ENCODE assay signal across 36 cellular contexts in genomic region chr5:170444181-170444580, GRCh38. TPM values are rescaled to one million over a fixed set of nuclear protein-coding genes. Genes with fewer than 3 reads are reported as not detected.
"Had no signal": no experiment of that assay in that cellular context is flagged by ENCODE, and none has a peak within 500 bp of the region (broad histone marks: within the 10 kb centered on the region; RNA-seq: fewer than 3 reads in every experiment).

No MANE protein-coding gene starts in this region.

- H3K36me3 ChIP-seq: cardiac muscle cell, Peyer's patch, SJSA1 had no signal

- H3K27ac ChIP-seq: cardiac muscle cell, KMS-11, Peyer's patch, SJSA1 had no signal

- H3K9me3 Mint-ChIP-seq: activated CD4-positive, alpha-beta T cell treated with anti-CD3 and anti-CD28 coated beads, Interleukin-2, amount 10 ng/mL, durations not matched to agents 7 days and 5 days; T-helper 1 cell treated with Interleukin-12 subunit alpha and Interleukin-12 subunit beta and Interleukin-4 antibody, amounts not matched to agents 30 μg/mL and 1 μg/mL, for 36 hours; T-helper 2 cell treated with Interferon-gamma antibody and Interleukin-4, amounts not matched to agents 5 μg/mL and 100 μg/mL, for 36 hours had no signal

- DNase-seq: activated CD4-positive, alpha-beta T cell treated with anti-CD3 and anti-CD28 coated beads for 36 hours; activated CD4-positive, alpha-beta T cell treated with anti-CD3 and anti-CD28 coated beads, Interleukin-2, amount 10 ng/mL, durations not matched to agents 7 days and 5 days; activated CD4-positive, alpha-beta T cell treated with anti-CD3 and anti-CD28 coated beads, Interleukin-2, amount 50 U/mL, for 48 hours; activated CD8-positive, alpha-beta memory T cell treated with anti-CD3 and anti-CD28 coated beads, Interleukin-2, amount 50 U/mL, for 48 hours; activated CD8-positive, alpha-beta T cell treated with anti-CD3 and anti-CD28 coated beads, Interleukin-2, amount 10 ng/mL, durations not matched to agents 7 days and 5 days; activated effector memory CD4-positive, alpha-beta T cell treated with anti-CD3 and anti-CD28 coated beads, Interleukin-2, amount 50 U/mL, for 16 hours; activated naive CD4-positive, alpha-beta T cell; activated naive CD4-positive, alpha-beta T cell treated with anti-CD3 and anti-CD28 coated beads, Interleukin-2, amount 50 U/mL, for 16 hours; activated naive CD8-positive, alpha-beta T cell treated with anti-CD3 and anti-CD28 coated beads for 36 hours; activated T-cell treated with anti-CD3 and anti-CD28 coated beads, Interleukin-2, amount 50 U/mL, for 72 hours; amniotic stem cell; aorta; NCI-H1092 treated with DMSO at 0.1 percent for 48 hours; NCI-H1417; NCI-H146; NCI-H187; NCI-H2029 treated with DMSO at 0.1 percent for 48 hours; NCI-H2107; NCI-H2171 treated with DMSO at 0.1 percent for 48 hours; NCI-H226; NCI-H446 treated with DMSO at 0.1 percent for 48 hours; NCI-H69; NK-92 treated with Interleukin-12 subunit alpha and Interleukin-12 subunit beta, amount 100 ng/mL, for 24 hours; PC-3; Peyer's patch; RPMI8226; SHP77 treated with DMSO at 0.1 percent for 48 hours; SK-N-SH had no signal

- H3K4me3 ChIP-seq: cardiac muscle cell, Peyer's patch, SJSA1 had no signal

- H3K27me3 ChIP-seq: cardiac muscle cell, Peyer's patch, SJSA1 had no signal

- H3K4me3 Mint-ChIP-seq: activated CD4-positive, alpha-beta T cell treated with anti-CD3 and anti-CD28 coated beads for 36 hours; activated CD4-positive, alpha-beta T cell treated with anti-CD3 and anti-CD28 coated beads, Interleukin-2, amount 10 ng/mL, durations not matched to agents 7 days and 5 days; activated CD8-positive, alpha-beta T cell treated with anti-CD3 and anti-CD28 coated beads, Interleukin-2, amount 10 ng/mL, durations not matched to agents 7 days and 5 days; activated naive CD8-positive, alpha-beta T cell treated with anti-CD3 and anti-CD28 coated beads for 36 hours; activated T-cell treated with anti-CD3 and anti-CD28 coated beads, Interleukin-2, amount 50 U/mL, for 72 hours; activated T-helper 17 cell treated with anti-CD3 and anti-CD28 coated beads, Interleukin-2, amount 50 U/mL, for 72 hours; T-helper 1 cell treated with Interleukin-12 subunit alpha and Interleukin-12 subunit beta and Interleukin-4 antibody, amounts not matched to agents 30 μg/mL and 1 μg/mL, for 36 hours; T-helper 2 cell treated with Interferon-gamma antibody and Interleukin-4, amounts not matched to agents 5 μg/mL and 100 μg/mL, for 36 hours; WTC11 had no signal

- H3K4me1 Mint-ChIP-seq: activated CD4-positive, alpha-beta T cell treated with anti-CD3 and anti-CD28 coated beads, Interleukin-2, amount 10 ng/mL, durations not matched to agents 7 days and 5 days; activated naive CD8-positive, alpha-beta T cell treated with anti-CD3 and anti-CD28 coated beads for 36 hours; activated T-helper 17 cell treated with anti-CD3 and anti-CD28 coated beads, Interleukin-2, amount 50 U/mL, for 72 hours had no signal

- H3K36me3 Mint-ChIP-seq: activated naive CD8-positive, alpha-beta T cell treated with anti-CD3 and anti-CD28 coated beads for 36 hours had no signal

- H3K4me1 ChIP-seq: Peyer's patch, SJSA1 had no signal

- H3K27me3 Mint-ChIP-seq: activated naive CD8-positive, alpha-beta T cell treated with anti-CD3 and anti-CD28 coated beads for 36 hours; activated T-helper 17 cell treated with anti-CD3 and anti-CD28 coated beads, Interleukin-2, amount 50 U/mL, for 72 hours had no signal

- H3K9me3 ChIP-seq: Peyer's patch, SJSA1, SK-N-SH had no signal

- H3K27ac Mint-ChIP-seq: activated CD4-positive, alpha-beta T cell treated with anti-CD3 and anti-CD28 coated beads for 36 hours; activated CD4-positive, alpha-beta T cell treated with anti-CD3 and anti-CD28 coated beads, Interleukin-2, amount 10 ng/mL, durations not matched to agents 7 days and 5 days; activated CD8-positive, alpha-beta T cell treated with anti-CD3 and anti-CD28 coated beads, Interleukin-2, amount 10 ng/mL, durations not matched to agents 7 days and 5 days; activated naive CD8-positive, alpha-beta T cell treated with anti-CD3 and anti-CD28 coated beads for 36 hours; activated T-cell treated with anti-CD3 and anti-CD28 coated beads, Interleukin-2, amount 50 U/mL, for 72 hours; activated T-helper 17 cell treated with anti-CD3 and anti-CD28 coated beads, Interleukin-2, amount 50 U/mL, for 72 hours; T-helper 1 cell treated with Interleukin-12 subunit alpha and Interleukin-12 subunit beta and Interleukin-4 antibody, amounts not matched to agents 30 μg/mL and 1 μg/mL, for 36 hours; T-helper 2 cell treated with Interferon-gamma antibody and Interleukin-4, amounts not matched to agents 5 μg/mL and 100 μg/mL, for 36 hours; WTC11 had no signal

RNA-seq across cellular contexts. Expression of gene KCNMB1, which starts 55.0 kb away (rescaled TPM):
- total RNA-seq: activated CD4-positive, alpha-beta T cell treated with anti-CD3 and anti-CD28 coated beads for 36 hours; activated CD4-positive, alpha-beta T cell treated with anti-CD3 and anti-CD28 coated beads, Interleukin-2, amount 10 ng/mL, durations not matched to agents 7 days and 5 days; activated CD8-positive, alpha-beta T cell treated with anti-CD3 and anti-CD28 coated beads, Interleukin-2, amount 10 ng/mL, durations not matched to agents 7 days and 5 days; activated naive CD8-positive, alpha-beta T cell treated with anti-CD3 and anti-CD28 coated beads for 36 hours; activated T-cell treated with anti-CD3 and anti-CD28 coated beads, Interleukin-2, amount 50 U/mL, for 72 hours; activated T-helper 17 cell treated with anti-CD3 and anti-CD28 coated beads, Interleukin-2, amount 50 U/mL, for 72 hours; LHCN-M2; PC-3 had no signal

RNA-seq across cellular contexts. Expression of gene KCNIP1, which starts 59.6 kb away (rescaled TPM):
- total RNA-seq: activated CD4-positive, alpha-beta T cell treated with anti-CD3 and anti-CD28 coated beads for 36 hours; activated CD4-positive, alpha-beta T cell treated with anti-CD3 and anti-CD28 coated beads, Interleukin-2, amount 10 ng/mL, durations not matched to agents 7 days and 5 days; activated CD8-positive, alpha-beta T cell treated with anti-CD3 and anti-CD28 coated beads, Interleukin-2, amount 10 ng/mL, durations not matched to agents 7 days and 5 days; activated naive CD8-positive, alpha-beta T cell treated with anti-CD3 and anti-CD28 coated beads for 36 hours; activated T-cell treated with anti-CD3 and anti-CD28 coated beads, Interleukin-2, amount 50 U/mL, for 72 hours; activated T-helper 17 cell treated with anti-CD3 and anti-CD28 coated beads, Interleukin-2, amount 50 U/mL, for 72 hours; LHCN-M2; PC-3; Peyer's patch had no signal
